Comparison of ENCODE assay signal across 8 cellular contexts in genomic region chrX:107659768-107660167, GRCh38. TPM values are rescaled to one million over a fixed set of nuclear protein-coding genes. Genes with fewer than 3 reads are reported as not detected.
DNase-seq lines count a peak whose midpoint lies in the region; ATAC-seq, FAIRE-seq and TF ChIP-seq lines count a peak whose summit lies in the region.

No MANE protein-coding gene starts in this region.

- no peak overlapping the region for H3K9ac ChIP-seq in mammary epithelial cell (ENCODE audit: insufficient read depth, low read length)

- TF ChIP-seq POLR2A in right lobe of liver (IDR thresholded peaks at IDR 0.05) = no peak

- CTCF ChIA-PET in mammary epithelial cell (lab: Charles Lee; ENCODE audit: low non-redundant PET) = interaction anchor here (0.6 to 0.7 kb wide), 3 partner anchors 56 to 118 kb away, joined by 3 to 5 read pairs (median 4); partner anchors contain the start of gene NCBP2L

- H3K4me3 Mint-ChIP-seq in activated naive CD8-positive, alpha-beta T cell treated with anti-CD3 and anti-CD28 coated beads, Interleukin-2, amount 50 U/mL, for 24 hours = no peak overlapping the region

- H3K27ac ChIP-seq in mammary epithelial cell (ENCODE audit: insufficient read depth, low read depth, low read length) (no peak overlapping the region), right lobe of liver (no peak overlapping the region)

- WGBS in mammary epithelial cell (ENCODE audit: low coverage, missing lambda C conversion rate) = 55% methylated on average over 1 of the region's 1 CpG
- WGBS in right lobe of liver (ENCODE audit: insufficient coverage, low coverage, low lambda C conversion rate, missing lambda C conversion rate) = 63% methylated on average over 1 of the region's 1 CpG

- DNase-seq in Ammon's horn (ENCODE audit: low spot score) = peak; percentile 60
- DNase-seq in GM18507 (ENCODE audit: extremely low spot score, insufficient read length, low read depth) = no peak
- peak; percentile 21 for DNase-seq in NCI-H345 (lab: John Stamatoyannopoulos, UW)
- peak; percentile 27 for DNase-seq in mammary epithelial cell
- no peak for DNase-seq in right lobe of liver
- no peak for DNase-seq in iPS-NIHi7 (ENCODE audit: extremely low spot score)
- no peak for DNase-seq in activated naive CD8-positive, alpha-beta T cell treated with anti-CD3 and anti-CD28 coated beads, Interleukin-2, amount 50 U/mL, for 24 hours

- no peaks in the 10 kb centered on the region for H4K20me1 ChIP-seq in mammary epithelial cell (ENCODE audit: insufficient read depth, low read length)

- no peaks in the 10 kb centered on the region for H3K9me3 ChIP-seq in mammary epithelial cell (replicated peaks; ENCODE audit: insufficient read depth, low read length)
- H3K9me3 ChIP-seq in right lobe of liver = no peaks in the 10 kb centered on the region

- H3K4me2 ChIP-seq in mammary epithelial cell (ENCODE audit: insufficient read depth, low read depth, low read length) = no peak overlapping the region

- dilution Hi-C loops in mammary epithelial cell (cut with HindIII; ENCODE audit: low sequenced_read_pairs) = no loop called here

- H3K27ac Mint-ChIP-seq in activated naive CD8-positive, alpha-beta T cell treated with anti-CD3 and anti-CD28 coated beads, Interleukin-2, amount 50 U/mL, for 24 hours = no peak overlapping the region

- intact Hi-C loops in mammary epithelial cell (cut with micrococcal nuclease) (loop anchor here (1.0 to 5.0 kb wide), 5 partner anchors 59 to 413 kb away; partner anchors contain the start of gene NCBP2L), right lobe of liver (cut with DNase I) (loop anchor here (10.0 kb wide), 1 partner anchor 115 kb away; the partner anchor contains the start of genes NCBP2L (in 2 of the 2) and TSC22D3 (in 2 of the 2))

- no peaks in the 10 kb centered on the region for H3K79me2 ChIP-seq in mammary epithelial cell (ENCODE audit: insufficient read depth, low read length)

- peaks cover 5% of the 10 kb centered on the region for H3K4me1 Mint-ChIP-seq in activated naive CD8-positive, alpha-beta T cell treated with anti-CD3 and anti-CD28 coated beads, Interleukin-2, amount 50 U/mL, for 24 hours

- peaks cover 6% of the 10 kb centered on the region for H3K4me1 ChIP-seq in mammary epithelial cell (ENCODE audit: insufficient read depth, low read length)
- H3K4me1 ChIP-seq in right lobe of liver = no peaks in the 10 kb centered on the region

- H3K27me3 ChIP-seq in mammary epithelial cell (ENCODE audit: insufficient read depth, low read length) (no peaks in the 10 kb centered on the region), right lobe of liver (no peaks in the 10 kb centered on the region)

- H3K4me3 ChIP-seq in mammary epithelial cell (replicated peaks in 1 of 3; ENCODE audit: insufficient read depth in 1 of 3, low read depth in 2 of 3, low read length in 3 of 3) (no peak overlapping the region), right lobe of liver (no peak overlapping the region)

- H3K36me3 ChIP-seq in mammary epithelial cell (ENCODE audit: insufficient read depth, low read length) (no peaks in the 10 kb centered on the region), right lobe of liver (no peaks in the 10 kb centered on the region)

- peak; percentile 79 to 84 for TF ChIP-seq CTCF in mammary epithelial cell (conservative IDR thresholded peaks at IDR 0.05 in 1 of 2, IDR thresholded peaks at IDR 0.05 in 1 of 2; ENCODE audit: extremely low read depth in 1 of 2, insufficient read depth in 1 of 2, low read depth in 1 of 2, low read length in 2 of 2)
- TF ChIP-seq CTCF in right lobe of liver (IDR thresholded peaks at IDR 0.05) = peak; percentile 65 to 80 (median 74)

- FAIRE-seq in GM18507 (lab: Jason Lieb, UNC) = peak; percentile 88

- H3K27me3 Mint-ChIP-seq in activated naive CD8-positive, alpha-beta T cell treated with anti-CD3 and anti-CD28 coated beads, Interleukin-2, amount 50 U/mL, for 24 hours = no peaks in the 10 kb centered on the region

- no peaks in the 10 kb centered on the region for H3K9me3 Mint-ChIP-seq in activated naive CD8-positive, alpha-beta T cell treated with anti-CD3 and anti-CD28 coated beads, Interleukin-2, amount 50 U/mL, for 24 hours

- ATAC-seq in right lobe of liver = peak; percentile 74 to 84 (median 82)
- no peak for ATAC-seq in HG03469 (IDR thresholded peaks at IDR 0.05; ENCODE audit: unreplicated experiment)
- no peak for ATAC-seq in activated naive CD8-positive, alpha-beta T cell treated with anti-CD3 and anti-CD28 coated beads, Interleukin-2, amount 50 U/mL, for 24 hours

- H2AFZ ChIP-seq in mammary epithelial cell (ENCODE audit: low read depth, low read length) = no peak overlapping the region

- no TSS peak for BruUV-seq in mammary epithelial cell (replicated peaks; lab: Mats Ljungman, UMichigan)

- in situ Hi-C loops in mammary epithelial cell (cut with MboI; ENCODE audit: low sequenced_read_pairs in 2 of 2) = no loop called here

- no peaks in the 10 kb centered on the region for H3K36me3 Mint-ChIP-seq in activated naive CD8-positive, alpha-beta T cell treated with anti-CD3 and anti-CD28 coated beads, Interleukin-2, amount 50 U/mL, for 24 hours (ENCODE audit: low read depth)

RNA-seq across cellular contexts. Expression of gene PRPS1, which starts 31.5 kb away (rescaled TPM):
- total RNA-seq in mammary epithelial cell (10 to 100 TPM; 23.2 to 34.1 TPM), right lobe of liver (10 to 100 TPM; 23.8 to 38.6 (median 26.0) TPM)
- 34.6 TPM for polyA plus RNA-seq in mammary epithelial cell
- polyA minus RNA-seq in mammary epithelial cell = 42.5 TPM

Comparison
In these comparisons a context has a peak if more than half of its experiments do, and no peak if none do; other contexts are left out.
1. DNase-seq: peak in Ammon's horn (single experiment), NCI-H345 (single experiment) and mammary epithelial cell (single experiment); none in GM18507 (single experiment), right lobe of liver (0 of 3), iPS-NIHi7 (single experiment) and activated naive CD8-positive, alpha-beta T cell treated with anti-CD3 and anti-CD28 coated beads, Interleukin-2, amount 50 U/mL, for 24 hours (single experiment).
2. ATAC-seq: peak in right lobe of liver (4 of 4); none in HG03469 (single experiment) and activated naive CD8-positive, alpha-beta T cell treated with anti-CD3 and anti-CD28 coated beads, Interleukin-2, amount 50 U/mL, for 24 hours (single experiment).